31 cellular contexts compared by ENCODE assay signal in the genomic region with DNA sequence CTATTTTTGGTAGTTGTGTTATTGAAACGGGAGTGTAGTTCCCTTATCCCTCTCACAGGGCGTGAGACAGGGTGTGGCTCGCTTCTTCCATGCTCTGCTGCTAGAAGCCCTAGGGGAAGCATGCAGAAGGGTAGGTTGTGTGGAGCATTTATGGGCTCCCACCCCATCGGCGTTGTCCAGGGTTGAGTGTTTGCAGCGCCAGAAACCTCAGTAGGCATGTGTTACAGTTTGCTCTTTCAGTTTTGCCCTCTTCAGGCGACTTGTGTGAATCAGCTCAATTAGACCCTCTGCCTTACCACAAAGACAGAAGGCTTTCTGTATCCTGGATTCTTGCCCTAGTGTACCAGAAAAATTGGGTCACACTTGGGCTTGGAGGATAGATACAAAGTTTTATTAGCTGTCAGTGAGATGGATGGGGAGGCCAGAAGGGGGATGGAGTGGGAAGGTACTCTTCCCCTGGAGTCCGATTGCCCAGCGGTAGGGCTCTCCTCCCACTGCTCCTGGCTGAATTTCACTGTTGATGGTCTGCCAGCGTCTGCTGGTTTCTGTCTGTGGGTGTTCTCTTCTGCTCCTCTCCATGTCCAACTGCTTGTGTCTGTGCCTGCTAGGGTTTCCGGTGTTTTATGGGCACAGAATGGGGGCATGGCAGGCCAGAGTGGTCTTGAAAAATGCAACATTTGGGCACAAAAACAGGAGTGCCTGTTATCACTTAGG.
DNase-seq lines count a peak whose midpoint lies in the region; ATAC-seq, FAIRE-seq and TF ChIP-seq lines count a peak whose summit lies in the region.
"Had no signal": no experiment of that assay in that cellular context is flagged by ENCODE, and none has a peak within 500 bp of the region (broad histone marks: within the 10 kb centered on the region; RNA-seq: fewer than 3 reads in every experiment).

No MANE protein-coding gene starts in this region.

- H3K4me2 ChIP-seq in H1 (ENCODE audit: insufficient read depth in 1 of 2, low read depth in 2 of 2, low read length in 2 of 2) = no peak overlapping the region
- H3K4me2 ChIP-seq: BLaER1, smooth muscle cell had no signal

- H3K14ac ChIP-seq in H1 (ENCODE audit: insufficient read length) = no peak overlapping the region

- no peak overlapping the region for H3K18ac ChIP-seq in H1 (ENCODE audit: extremely low read depth, low read length)

- no peak overlapping the region for H3K4me3 Mint-ChIP-seq in activated CD8-positive, alpha-beta T cell treated with anti-CD3 and anti-CD28 coated beads for 36 hours
- H3K4me3 Mint-ChIP-seq: immature natural killer cell; memory B cell; T-helper 2 cell treated with Interferon-gamma antibody and Interleukin-4, amounts not matched to agents 5 μg/mL and 100 μg/mL, for 36 hours had no signal

- POLR2A ChIA-PET in H1 (lab: Charles Lee; ENCODE audit: partially characterized antibody) = no interaction called here
- POLR2A ChIA-PET in activated CD8-positive, alpha-beta T cell treated with anti-CD3 and anti-CD28 coated beads for 36 hours (lab: Charles Lee) = no interaction called here

- H3K36me3 ChIP-seq in H1 (ENCODE audit: control insufficient read depth in 2 of 4, insufficient read depth in 4 of 4, low read length in 3 of 4) = no peaks in the 10 kb centered on the region
- no peaks in the 10 kb centered on the region for H3K36me3 ChIP-seq in aorta (ENCODE audit: control insufficient read depth in 1 of 2, insufficient read depth in 2 of 2, low read length in 1 of 2)
- H3K36me3 ChIP-seq: BLaER1, brain microvascular endothelial cell, gastrocnemius medialis had no signal

- H3K9ac ChIP-seq in H1 (replicated peaks in 1 of 4; ENCODE audit: extremely low read depth in 1 of 4, low read depth in 3 of 4, low read length in 3 of 4) = no peak overlapping the region
- H3K9ac ChIP-seq: BLaER1 had no signal

- no peak for TF ChIP-seq EP300 in H1 (IDR thresholded peaks at IDR 0.05; ENCODE audit: borderline replicate concordance in 1 of 2, low read depth in 2 of 2, low read length in 2 of 2)

- no peaks in the 10 kb centered on the region for H3K23me2 ChIP-seq in H1 (ENCODE audit: low read depth, low read length)

- CTCF ChIA-PET in H1 (lab: Charles Lee; ENCODE audit: partially characterized antibody) = no interaction called here
- CTCF ChIA-PET in activated CD8-positive, alpha-beta T cell treated with anti-CD3 and anti-CD28 coated beads for 36 hours (lab: Charles Lee) = no interaction called here

- ATAC-seq in aorta (ENCODE audit: low FRiP score) = no peak
- no peak for ATAC-seq in activated CD8-positive, alpha-beta T cell treated with anti-CD3 and anti-CD28 coated beads for 36 hours
- ATAC-seq: gastrocnemius medialis; left lobe of liver; stimulated activated naive CD8-positive, alpha-beta T cell treated with anti-CD3 and anti-CD28 coated beads, Interleukin-15, Interleukin-2, amounts not matched to agents 100 U/mL and 50 U/mL, for 24 hours had no signal

- no peak overlapping the region for H3K23ac ChIP-seq in H1 (ENCODE audit: insufficient read length)

- H4K20me1 ChIP-seq in H1 (replicated peaks in 1 of 2; ENCODE audit: control insufficient read depth in 1 of 2, insufficient read depth in 2 of 2, low read length in 2 of 2) = no peaks in the 10 kb centered on the region
- H4K20me1 ChIP-seq: BLaER1 had no signal

- no peak overlapping the region for H2BK5ac ChIP-seq in H1 (ENCODE audit: low read depth, low read length)

- H4K91ac ChIP-seq in H1 (replicated peaks; ENCODE audit: insufficient read length, low read length) = no peak overlapping the region

- 0 out of 2 replicates have a peak overlapping the region, but pooled peaks have one; percentile 33 for H2AFZ ChIP-seq in H1 (ENCODE audit: low read length)

- no peak overlapping the region for H3K4me3 ChIP-seq in H1 (ENCODE audit: extremely low read depth in 1 of 4, insufficient read depth in 2 of 4, low read depth in 3 of 4, low read length in 4 of 4)
- H3K4me3 ChIP-seq in aorta (ENCODE audit: low read length in 2 of 2) = no peak overlapping the region
- H3K4me3 ChIP-seq: BLaER1, dorsolateral prefrontal cortex, gastrocnemius medialis, smooth muscle cell, testis had no signal

- no peak overlapping the region for H2BK120ac ChIP-seq in H1 (replicated peaks; ENCODE audit: low read depth, low read length)

- no peak overlapping the region for H4K5ac ChIP-seq in H1 (ENCODE audit: insufficient read length, low read depth, low read length)

- no peaks in the 10 kb centered on the region for H3K79me2 ChIP-seq in H1 (ENCODE audit: control insufficient read depth in 1 of 2, insufficient read depth in 2 of 2, low read length in 2 of 2)

- H3K56ac ChIP-seq in H1 (replicated peaks; ENCODE audit: insufficient read length, low read depth, low read length) = no peak overlapping the region

- TF ChIP-seq CTCF in H1 (IDR thresholded peaks at IDR 0.05; ENCODE audit: control extremely low read depth in 1 of 3, insufficient read depth in 1 of 3, low read depth in 1 of 3, low read length in 3 of 3) = no peak
- TF ChIP-seq CTCF in activated CD8-positive, alpha-beta T cell treated with anti-CD3 and anti-CD28 coated beads for 36 hours (IDR thresholded peaks at IDR 0.05) = no peak

- H2BK15ac ChIP-seq in H1 (ENCODE audit: low read length) = no peak overlapping the region

- WGBS in H1 (ENCODE audit: extremely low coverage in 1 of 2, insufficient coverage in 1 of 2, insufficient read length in 1 of 2, insufficient replicate concordance in 2 of 2, low coverage in 1 of 2, low lambda C conversion rate in 2 of 2, missing lambda C conversion rate in 1 of 2), 2 experiments = 78% methylated on average over 11 of the region's 11 CpGs; no CpG with 5 or more reads in 1 of the 2 experiments
- 60% methylated on average over 11 of the region's 11 CpGs for WGBS in aorta, 2 donors

- no peak overlapping the region for H2BK12ac ChIP-seq in H1 (ENCODE audit: low read depth, low read length)

- H3K9me3 Mint-ChIP-seq in activated CD8-positive, alpha-beta T cell treated with anti-CD3 and anti-CD28 coated beads for 36 hours = no peaks in the 10 kb centered on the region
- H3K9me3 Mint-ChIP-seq: activated T-helper 2 cell treated with anti-CD3 and anti-CD28 coated beads, Interferon-gamma antibody, Interleukin-2, Interleukin-4, amounts not matched to agents 10 μg/mL and 5 μg/mL and 100 μg/mL, durations not matched to agents 14 hours and 24 hours and 36 hours; T-helper 2 cell treated with Interferon-gamma antibody and Interleukin-4, amounts not matched to agents 5 μg/mL and 100 μg/mL, for 36 hours had no signal

- H3K36me3 Mint-ChIP-seq in activated CD8-positive, alpha-beta T cell treated with anti-CD3 and anti-CD28 coated beads for 36 hours (ENCODE audit: low read depth) = no peaks in the 10 kb centered on the region
- H3K36me3 Mint-ChIP-seq: immature natural killer cell, memory B cell had no signal

- no peak overlapping the region for H3K27ac Mint-ChIP-seq in activated CD8-positive, alpha-beta T cell treated with anti-CD3 and anti-CD28 coated beads for 36 hours
- H3K27ac Mint-ChIP-seq: activated T-helper 2 cell treated with anti-CD3 and anti-CD28 coated beads, Interferon-gamma antibody, Interleukin-2, Interleukin-4, amounts not matched to agents 10 μg/mL and 5 μg/mL and 100 μg/mL, durations not matched to agents 14 hours and 24 hours and 36 hours; immature natural killer cell; memory B cell; T-helper 2 cell treated with Interferon-gamma antibody and Interleukin-4, amounts not matched to agents 5 μg/mL and 100 μg/mL, for 36 hours had no signal

- H3K27me3 ChIP-seq in H1 (replicated peaks in 1 of 4; ENCODE audit: control insufficient read depth in 3 of 4, extremely low read depth in 1 of 4, insufficient read depth in 3 of 4, low read length in 3 of 4) = no peaks in the 10 kb centered on the region
- no peaks in the 10 kb centered on the region for H3K27me3 ChIP-seq in aorta (ENCODE audit: control insufficient read depth in 1 of 2, insufficient read depth in 2 of 2, low read length in 1 of 2)
- H3K27me3 ChIP-seq: BLaER1, brain microvascular endothelial cell, gastrocnemius medialis, testis had no signal

- no peak overlapping the region for H2BK20ac ChIP-seq in H1 (ENCODE audit: low read length)

- no peaks in the 10 kb centered on the region for H3K79me1 ChIP-seq in H1 (ENCODE audit: low read depth, low read length)

- H2AK5ac ChIP-seq in H1 (ENCODE audit: low read depth, low read length) = no peak overlapping the region

- H4K8ac ChIP-seq in H1 (ENCODE audit: extremely low read depth, insufficient read depth, low read length) = no peak overlapping the region

- no peak for FAIRE-seq in H1 (lab: Jason Lieb, UNC)
- FAIRE-seq: endometrium, HTR-8/SVneo, RCC 7860 had no signal

- peak; percentile 5 for DNase-seq in ELF-1 (ENCODE audit: low read depth, low spot score)
- DNase-seq in NCI-H69 (lab: John Stamatoyannopoulos, UW) = peak; percentile 90
- no peak for DNase-seq in H1 (ENCODE audit: low read depth in 1 of 2, low spot score in 2 of 2)
- DNase-seq in occipital lobe (lab: John Stamatoyannopoulos, UW) = peak; percentile 28
- DNase-seq in NCI-H446 (lab: John Stamatoyannopoulos, UW) = no peak
- no peak for DNase-seq in aorta
- no peak for DNase-seq in activated CD8-positive, alpha-beta T cell treated with anti-CD3 and anti-CD28 coated beads for 36 hours
- DNase-seq: activated naive CD4-positive, alpha-beta T cell treated with anti-CD3 and anti-CD28 coated beads, Interleukin-2, amount 50 U/mL, for 16 hours; activated T-cell treated with anti-CD3 and anti-CD28 coated beads for 4 hours; amniotic stem cell; brain microvascular endothelial cell; gastrocnemius medialis; hypothalamus; immature natural killer cell; NCI-H1105; NCI-H187 treated with DMSO at 0.1 percent for 48 hours; NCI-H2227 treated with DMSO at 0.1 percent for 48 hours; SIG-M5; stimulated activated CD4-positive, alpha-beta T cell treated with anti-CD3 and anti-CD28 coated beads, Interleukin-1b, Interleukin-23, amount 100 ng/mL, for 48 hours; stimulated activated naive CD8-positive, alpha-beta T cell treated with anti-CD3 and anti-CD28 coated beads, Interleukin-15, Interleukin-2, amounts not matched to agents 100 U/mL and 50 U/mL, for 24 hours; testis had no signal

- intact Hi-C loops in aorta (cut with DNase I) = no loop called here
- intact Hi-C loops in activated CD8-positive, alpha-beta T cell treated with anti-CD3 and anti-CD28 coated beads for 36 hours (cut with micrococcal nuclease) = no loop called here

- H3K27me3 Mint-ChIP-seq in activated CD8-positive, alpha-beta T cell treated with anti-CD3 and anti-CD28 coated beads for 36 hours = no peaks in the 10 kb centered on the region
- H3K27me3 Mint-ChIP-seq: memory B cell had no signal

- H3K27ac ChIP-seq in H1 (ENCODE audit: low read depth, low read length) = no peak overlapping the region
- H3K27ac ChIP-seq in aorta (ENCODE audit: low read depth in 1 of 2, low read length in 2 of 2) = no peak overlapping the region
- H3K27ac ChIP-seq: BLaER1, brain microvascular endothelial cell, dorsolateral prefrontal cortex, gastrocnemius medialis, testis had no signal

- no peak for TF ChIP-seq RAD21 in H1 (IDR thresholded peaks at IDR 0.05 in 1 of 2, conservative IDR thresholded peaks at IDR 0.05 in 1 of 2; ENCODE audit: low read depth in 2 of 2, low read length in 2 of 2)

- TF ChIP-seq POLR2A in H1 (IDR thresholded peaks at IDR 0.05; ENCODE audit: control extremely low read depth in 1 of 2, low read depth in 2 of 2, low read length in 2 of 2) = no peak

- H3K4me1 ChIP-seq in H1 (replicated peaks in 1 of 4; ENCODE audit: control insufficient read depth in 3 of 4, insufficient read depth in 4 of 4, low read length in 3 of 4) (no peaks in the 10 kb centered on the region), aorta (ENCODE audit: control insufficient read depth in 1 of 2, insufficient read depth in 2 of 2, low read length in 2 of 2) (no peaks in the 10 kb centered on the region)
- H3K4me1 ChIP-seq: BLaER1, gastrocnemius medialis, testis had no signal

- no peaks in the 10 kb centered on the region for H3K9me3 ChIP-seq in H1 (ENCODE audit: insufficient read depth in 2 of 2, low read depth in 1 of 2, low read length in 1 of 2)
- H3K9me3 ChIP-seq in aorta (ENCODE audit: control insufficient read depth, low read length) = no peaks in the 10 kb centered on the region
- H3K9me3 ChIP-seq: BLaER1, gastrocnemius medialis, testis had no signal

- H3K4ac ChIP-seq in H1 (replicated peaks; ENCODE audit: insufficient read length, low read depth, low read length) = no peak overlapping the region

- H3K4me1 Mint-ChIP-seq in activated CD8-positive, alpha-beta T cell treated with anti-CD3 and anti-CD28 coated beads for 36 hours (ENCODE audit: low read depth) = no peaks in the 10 kb centered on the region
- H3K4me1 Mint-ChIP-seq: immature natural killer cell, memory B cell had no signal

Comparison
In these comparisons a context has a peak if more than half of its experiments do, and no peak if none do; other contexts are left out.
1. DNase-seq: peak in ELF-1 (single experiment), NCI-H69 (single experiment) and occipital lobe (single experiment); none in H1 (0 of 2), NCI-H446 (0 of 2), aorta (0 of 2) and activated CD8-positive, alpha-beta T cell treated with anti-CD3 and anti-CD28 coated beads for 36 hours (single experiment).